8 cellular contexts compared by ENCODE assay signal in the genomic region with DNA sequence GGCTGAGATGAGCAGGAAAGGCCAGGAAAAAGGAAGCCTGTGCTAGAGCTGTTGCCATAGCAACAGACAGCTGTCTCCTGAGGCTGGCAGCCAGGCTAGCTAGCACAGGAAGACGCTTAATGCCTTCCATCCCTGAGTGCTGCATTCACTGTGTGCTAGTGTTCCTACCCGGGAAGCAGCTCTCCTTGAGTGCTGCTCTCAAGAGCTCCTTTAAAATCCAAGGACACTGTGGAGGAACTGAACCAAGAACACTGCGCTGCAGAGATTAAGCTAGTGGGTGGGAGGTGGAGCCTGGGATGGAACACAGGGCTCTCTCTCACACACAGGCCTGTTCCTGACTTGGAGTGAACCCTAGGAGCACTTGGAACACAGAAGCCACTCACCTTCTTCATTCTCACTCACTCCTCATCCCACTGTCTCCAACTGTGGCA. TPM values are rescaled to one million over a fixed set of nuclear protein-coding genes. Genes with fewer than 3 reads are reported as not detected.
DNase-seq lines count a peak whose midpoint lies in the region; ATAC-seq and TF ChIP-seq lines count a peak whose summit lies in the region.

No MANE protein-coding gene starts in this region.

- peaks cover 4% of the 10 kb centered on the region for H3K36me3 Mint-ChIP-seq in activated naive CD8-positive, alpha-beta T cell treated with anti-CD3 and anti-CD28 coated beads, Interleukin-2, amount 10 ng/mL, durations not matched to agents 7 days and 5 days

- CTCF ChIA-PET in mammary epithelial cell (lab: Charles Lee; ENCODE audit: low non-redundant PET): no interaction called here

- no peaks in the 10 kb centered on the region for H3K36me3 ChIP-seq in mammary epithelial cell (ENCODE audit: insufficient read depth, low read length)

- peak overlapping the region; percentile 12 for H3K4me3 Mint-ChIP-seq in activated naive CD8-positive, alpha-beta T cell treated with anti-CD3 and anti-CD28 coated beads, Interleukin-2, amount 10 ng/mL, durations not matched to agents 7 days and 5 days

- no peak overlapping the region for H3K4me2 ChIP-seq in mammary epithelial cell (ENCODE audit: insufficient read depth, low read depth, low read length)

- H3K27ac ChIP-seq in temporal lobe (ENCODE audit: low read depth, low read length) (peak overlapping the region; percentile 86), mammary epithelial cell (ENCODE audit: insufficient read depth, low read depth, low read length) (no peak overlapping the region)

- 40% methylated on average over 2 of the region's 3 CpGs for WGBS in mammary epithelial cell (ENCODE audit: low coverage, missing lambda C conversion rate)

- TF ChIP-seq CTCF in mammary epithelial cell (conservative IDR thresholded peaks at IDR 0.05 in 1 of 2, IDR thresholded peaks at IDR 0.05 in 1 of 2; ENCODE audit: extremely low read depth in 1 of 2, insufficient read depth in 1 of 2, low read depth in 1 of 2, low read length in 2 of 2): no peak

- H3K9me3 Mint-ChIP-seq in activated naive CD8-positive, alpha-beta T cell treated with anti-CD3 and anti-CD28 coated beads, Interleukin-2, amount 10 ng/mL, durations not matched to agents 7 days and 5 days: no peaks in the 10 kb centered on the region

- H2AFZ ChIP-seq in mammary epithelial cell (ENCODE audit: low read depth, low read length): no peak overlapping the region

- H3K4me1 ChIP-seq in mammary epithelial cell (ENCODE audit: insufficient read depth, low read length): no peaks in the 10 kb centered on the region

- ATAC-seq in activated naive CD8-positive, alpha-beta T cell treated with anti-CD3 and anti-CD28 coated beads, Interleukin-2, amount 10 ng/mL, durations not matched to agents 7 days and 5 days (ENCODE audit: low read depth): peak; percentile 61
- ATAC-seq in HG03565 (IDR thresholded peaks at IDR 0.05; ENCODE audit: unreplicated experiment) (no peak), GM19452 (IDR thresholded peaks at IDR 0.05; ENCODE audit: unreplicated experiment) (no peak)

- no peak overlapping the region for H3K9ac ChIP-seq in mammary epithelial cell (ENCODE audit: insufficient read depth, low read length)

- no peaks in the 10 kb centered on the region for H4K20me1 ChIP-seq in mammary epithelial cell (ENCODE audit: insufficient read depth, low read length)

- DNase-seq in COLO829 (ENCODE audit: low spot score) (peak; percentile 35), NCI-H1105 treated with DMSO at 0.1 percent for 48 hours (lab: John Stamatoyannopoulos, UW) (peak; percentile 93), hippocampal formation (lab: John Stamatoyannopoulos, UW) (peak; percentile 58 to 65), mammary epithelial cell (no peak)
- DNase-seq in activated naive CD8-positive, alpha-beta T cell treated with anti-CD3 and anti-CD28 coated beads, Interleukin-2, amount 10 ng/mL, durations not matched to agents 7 days and 5 days: no peak

- in situ Hi-C loops in mammary epithelial cell (cut with MboI; ENCODE audit: low sequenced_read_pairs in 2 of 2): no loop called here

- no peaks in the 10 kb centered on the region for H3K27me3 ChIP-seq in mammary epithelial cell (ENCODE audit: insufficient read depth, low read length)

- dilution Hi-C loops in mammary epithelial cell (cut with HindIII; ENCODE audit: low sequenced_read_pairs): no loop called here

- POLR2A ChIA-PET in activated naive CD8-positive, alpha-beta T cell treated with anti-CD3 and anti-CD28 coated beads, Interleukin-2, amount 10 ng/mL, durations not matched to agents 7 days and 5 days (lab: Charles Lee): interaction anchor here (1.0 to 1.2 kb wide), 2 partner anchors 17 to 20 kb away, joined by 3 to 4 read pairs; no protein-coding TSS in a partner anchor

- H3K9me3 ChIP-seq in mammary epithelial cell (replicated peaks; ENCODE audit: insufficient read depth, low read length): no peaks in the 10 kb centered on the region

- no peak overlapping the region for H3K4me3 ChIP-seq in mammary epithelial cell (replicated peaks in 1 of 3; ENCODE audit: insufficient read depth in 1 of 3, low read depth in 2 of 3, low read length in 3 of 3)

- H3K79me2 ChIP-seq in mammary epithelial cell (ENCODE audit: insufficient read depth, low read length): no peaks in the 10 kb centered on the region

- peaks cover 29% of the 10 kb centered on the region for H3K4me1 Mint-ChIP-seq in activated naive CD8-positive, alpha-beta T cell treated with anti-CD3 and anti-CD28 coated beads, Interleukin-2, amount 10 ng/mL, durations not matched to agents 7 days and 5 days

- intact Hi-C loops in mammary epithelial cell (cut with micrococcal nuclease): no loop called here

- no peaks in the 10 kb centered on the region for H3K27me3 Mint-ChIP-seq in activated naive CD8-positive, alpha-beta T cell treated with anti-CD3 and anti-CD28 coated beads, Interleukin-2, amount 10 ng/mL, durations not matched to agents 7 days and 5 days

- peak overlapping the region; percentile 54 for H3K27ac Mint-ChIP-seq in activated naive CD8-positive, alpha-beta T cell treated with anti-CD3 and anti-CD28 coated beads, Interleukin-2, amount 10 ng/mL, durations not matched to agents 7 days and 5 days

- BruUV-seq in mammary epithelial cell (replicated peaks; lab: Mats Ljungman, UMichigan): no TSS peak

RNA-seq across cellular contexts. Expression of gene IL7R, which starts 53.5 kb away (rescaled TPM):
- 100 to 1,000 TPM; 738 to 891 TPM for total RNA-seq in activated naive CD8-positive, alpha-beta T cell treated with anti-CD3 and anti-CD28 coated beads, Interleukin-2, amount 10 ng/mL, durations not matched to agents 7 days and 5 days
- total RNA-seq in temporal lobe (0.98 TPM), mammary epithelial cell (1 to 10 TPM; 1.0 to 9.2 TPM)
- 5.3 TPM for polyA plus RNA-seq in mammary epithelial cell
- polyA minus RNA-seq in mammary epithelial cell: 2.6 TPM

Comparison
In these comparisons a context has a peak if more than half of its experiments do, and no peak if none do; other contexts are left out.
1. DNase-seq: peak in COLO829 (single experiment), NCI-H1105 treated with DMSO at 0.1 percent for 48 hours (single experiment) and hippocampal formation (2 of 2); none in activated naive CD8-positive, alpha-beta T cell treated with anti-CD3 and anti-CD28 coated beads, Interleukin-2, amount 10 ng/mL, durations not matched to agents 7 days and 5 days (single experiment) and mammary epithelial cell (single experiment).
2. RNA of gene IL7R, which starts 53.5 kb away (total RNA-seq): 738 to 891 TPM in activated naive CD8-positive, alpha-beta T cell treated with anti-CD3 and anti-CD28 coated beads, Interleukin-2, amount 10 ng/mL, durations not matched to agents 7 days and 5 days; 1.0 to 9.2 TPM in mammary epithelial cell and 0.98 TPM in temporal lobe (single experiment); every median in the first group is over 10 times any median in the second.